Comparison of ENCODE assay signal across 1 cellular context in the genomic region with DNA sequence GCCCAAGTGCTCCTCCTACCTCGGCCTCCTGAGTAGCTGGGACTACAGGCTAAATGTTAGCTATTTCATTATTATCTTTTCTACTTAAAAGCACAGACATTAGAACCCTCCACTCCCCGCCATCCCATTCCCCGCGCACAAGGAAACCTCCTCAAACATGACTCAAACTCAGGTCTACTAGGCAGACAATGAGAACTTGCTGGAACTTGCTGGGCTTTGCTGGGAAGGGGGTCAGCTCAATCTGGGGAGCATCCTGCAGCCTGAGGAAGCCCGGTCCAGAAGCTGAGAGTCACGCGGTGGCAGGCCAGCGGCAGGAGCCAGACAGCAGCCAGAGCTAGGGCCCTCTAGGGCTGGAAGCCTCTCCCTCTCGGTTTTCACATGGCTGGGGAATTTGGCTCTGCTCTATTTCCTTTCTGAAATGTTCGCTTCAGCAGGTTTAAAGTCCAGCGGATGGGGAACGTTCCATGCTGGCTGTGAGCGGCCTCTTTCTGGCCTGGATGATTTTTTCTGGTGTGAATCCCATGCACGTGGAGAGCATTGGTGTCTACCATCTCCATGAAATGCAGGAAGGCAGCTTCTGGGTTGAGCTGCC.
A peak's percentile ranks its signal among the peaks of the same experiment; 100 is the strongest.
TF ChIP-seq lines count a peak whose summit lies in the region.

No MANE protein-coding gene starts in this region.

TF ChIP-seq in HepG2, 621 proteins besides CTCF, POLR2A, EP300 and RAD21 (continued from another document):
- TF ChIP-seq, protein P1, sequence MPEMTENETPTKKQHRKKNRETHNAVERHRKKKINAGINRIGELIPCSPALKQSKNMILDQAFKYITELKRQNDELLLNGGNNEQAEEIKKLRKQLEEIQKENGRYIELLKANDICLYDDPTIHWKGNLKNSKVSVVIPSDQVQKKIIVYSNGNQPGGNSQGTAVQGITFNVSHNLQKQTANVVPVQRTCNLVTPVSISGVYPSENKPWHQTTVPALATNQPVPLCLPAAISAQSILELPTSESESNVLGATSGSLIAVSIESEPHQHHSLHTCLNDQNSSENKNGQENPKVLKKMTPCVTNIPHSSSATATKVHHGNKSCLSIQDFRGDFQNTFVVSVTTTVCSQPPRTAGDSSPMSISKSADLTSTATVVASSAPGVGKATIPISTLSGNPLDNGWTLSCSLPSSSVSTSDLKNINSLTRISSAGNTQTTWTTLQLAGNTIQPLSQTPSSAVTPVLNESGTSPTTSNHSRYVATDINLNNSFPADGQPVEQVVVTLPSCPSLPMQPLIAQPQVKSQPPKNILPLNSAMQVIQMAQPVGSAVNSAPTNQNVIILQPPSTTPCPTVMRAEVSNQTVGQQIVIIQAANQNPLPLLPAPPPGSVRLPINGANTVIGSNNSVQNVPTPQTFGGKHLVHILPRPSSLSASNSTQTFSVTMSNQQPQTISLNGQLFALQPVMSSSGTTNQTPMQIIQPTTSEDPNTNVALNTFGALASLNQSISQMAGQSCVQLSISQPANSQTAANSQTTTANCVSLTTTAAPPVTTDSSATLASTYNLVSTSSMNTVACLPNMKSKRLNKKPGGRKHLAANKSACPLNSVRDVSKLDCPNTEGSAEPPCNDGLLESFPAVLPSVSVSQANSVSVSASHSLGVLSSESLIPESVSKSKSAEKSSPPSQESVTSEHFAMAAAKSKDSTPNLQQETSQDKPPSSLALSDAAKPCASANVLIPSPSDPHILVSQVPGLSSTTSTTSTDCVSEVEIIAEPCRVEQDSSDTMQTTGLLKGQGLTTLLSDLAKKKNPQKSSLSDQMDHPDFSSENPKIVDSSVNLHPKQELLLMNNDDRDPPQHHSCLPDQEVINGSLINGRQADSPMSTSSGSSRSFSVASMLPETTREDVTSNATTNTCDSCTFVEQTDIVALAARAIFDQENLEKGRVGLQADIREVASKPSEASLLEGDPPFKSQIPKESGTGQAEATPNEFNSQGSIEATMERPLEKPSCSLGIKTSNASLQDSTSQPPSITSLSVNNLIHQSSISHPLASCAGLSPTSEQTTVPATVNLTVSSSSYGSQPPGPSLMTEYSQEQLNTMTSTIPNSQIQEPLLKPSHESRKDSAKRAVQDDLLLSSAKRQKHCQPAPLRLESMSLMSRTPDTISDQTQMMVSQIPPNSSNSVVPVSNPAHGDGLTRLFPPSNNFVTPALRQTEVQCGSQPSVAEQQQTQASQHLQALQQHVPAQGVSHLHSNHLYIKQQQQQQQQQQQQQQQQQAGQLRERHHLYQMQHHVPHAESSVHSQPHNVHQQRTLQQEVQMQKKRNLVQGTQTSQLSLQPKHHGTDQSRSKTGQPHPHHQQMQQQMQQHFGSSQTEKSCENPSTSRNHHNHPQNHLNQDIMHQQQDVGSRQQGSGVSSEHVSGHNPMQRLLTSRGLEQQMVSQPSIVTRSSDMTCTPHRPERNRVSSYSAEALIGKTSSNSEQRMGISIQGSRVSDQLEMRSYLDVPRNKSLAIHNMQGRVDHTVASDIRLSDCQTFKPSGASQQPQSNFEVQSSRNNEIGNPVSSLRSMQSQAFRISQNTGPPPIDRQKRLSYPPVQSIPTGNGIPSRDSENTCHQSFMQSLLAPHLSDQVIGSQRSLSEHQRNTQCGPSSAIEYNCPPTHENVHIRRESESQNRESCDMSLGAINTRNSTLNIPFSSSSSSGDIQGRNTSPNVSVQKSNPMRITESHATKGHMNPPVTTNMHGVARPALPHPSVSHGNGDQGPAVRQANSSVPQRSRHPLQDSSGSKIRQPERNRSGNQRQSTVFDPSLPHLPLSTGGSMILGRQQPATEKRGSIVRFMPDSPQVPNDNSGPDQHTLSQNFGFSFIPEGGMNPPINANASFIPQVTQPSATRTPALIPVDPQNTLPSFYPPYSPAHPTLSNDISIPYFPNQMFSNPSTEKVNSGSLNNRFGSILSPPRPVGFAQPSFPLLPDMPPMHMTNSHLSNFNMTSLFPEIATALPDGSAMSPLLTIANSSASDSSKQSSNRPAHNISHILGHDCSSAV (CRISPR knock-in tag; IDR thresholded peaks at IDR 0.05; ENCODE audit: borderline replicate concordance) = no peak
- peak; percentile 61; the same call in 1 of the 2 replicates for TF ChIP-seq ELF3 (CRISPR knock-in tag; IDR thresholded peaks at IDR 0.05)
- TF ChIP-seq SP2 (CRISPR knock-in tag; IDR thresholded peaks at IDR 0.05) = no peak
- TF ChIP-seq, protein P2, sequence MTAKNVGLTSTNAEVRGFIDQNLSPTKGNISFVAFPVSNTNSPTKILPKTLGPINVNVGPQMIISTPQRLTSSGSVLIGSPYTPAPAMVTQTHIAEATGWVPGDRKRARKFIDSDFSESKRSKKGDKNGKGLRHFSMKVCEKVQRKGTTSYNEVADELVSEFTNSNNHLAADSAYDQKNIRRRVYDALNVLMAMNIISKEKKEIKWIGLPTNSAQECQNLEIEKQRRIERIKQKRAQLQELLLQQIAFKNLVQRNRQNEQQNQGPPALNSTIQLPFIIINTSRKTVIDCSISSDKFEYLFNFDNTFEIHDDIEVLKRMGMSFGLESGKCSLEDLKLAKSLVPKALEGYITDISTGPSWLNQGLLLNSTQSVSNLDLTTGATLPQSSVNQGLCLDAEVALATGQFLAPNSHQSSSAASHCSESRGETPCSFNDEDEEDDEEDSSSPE (CRISPR knock-in tag; IDR thresholded peaks at IDR 0.05) = peak; percentile 27; the same call in 1 of the 2 replicates
- no peak for TF ChIP-seq NFYB (CRISPR knock-in tag; IDR thresholded peaks at IDR 0.05)
